Comparison of ENCODE assay signal across 18 cellular contexts in the genomic region with DNA sequence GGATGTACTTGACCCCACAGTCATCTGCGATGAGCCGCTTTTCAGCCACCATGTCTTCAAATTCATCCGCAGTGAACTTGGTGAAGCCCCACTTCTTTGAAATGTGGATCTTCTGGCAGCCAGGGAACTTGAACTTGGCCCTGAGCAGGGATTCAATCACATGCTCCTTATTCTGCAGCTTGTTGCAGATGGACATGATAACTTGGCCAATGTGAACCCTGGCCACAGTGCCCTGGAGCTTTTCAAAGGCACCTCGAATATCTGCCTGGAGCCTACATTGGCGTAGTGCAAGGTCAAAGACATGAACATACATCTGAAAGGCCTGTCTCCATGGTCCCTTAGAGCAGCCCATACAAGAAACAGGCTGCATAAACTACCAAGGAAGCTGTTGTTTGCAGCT. TPM values are rescaled to one million over a fixed set of nuclear protein-coding genes. Genes with fewer than 3 reads are reported as not detected.
DNase-seq lines count a peak whose midpoint lies in the region; ATAC-seq and TF ChIP-seq lines count a peak whose summit lies in the region.
"Had no signal": no experiment of that assay in that cellular context is flagged by ENCODE, and none has a peak within 500 bp of the region (broad histone marks: within the 10 kb centered on the region; RNA-seq: fewer than 3 reads in every experiment).

No MANE protein-coding gene starts in this region.

- no peak for TF ChIP-seq CTCF in CD8-positive, alpha-beta T cell (IDR thresholded peaks at IDR 0.05)

- H3K27me3 Mint-ChIP-seq in CD4-positive, CD25-positive, alpha-beta regulatory T cell, result no peaks in the 10 kb centered on the region
- no peaks in the 10 kb centered on the region for H3K27me3 Mint-ChIP-seq in CD8-positive, alpha-beta T cell (ENCODE audit: low read depth)
- H3K27me3 Mint-ChIP-seq in activated T-helper 1 cell treated with anti-CD3 and anti-CD28 coated beads, Interleukin-12 subunit alpha, Interleukin-12 subunit beta, Interleukin-2, Interleukin-4 antibody, amounts not matched to agents 30 ng/mL and 10 ng/mL and 1 ng/mL, durations not matched to agents 14 hours and 24 hours and 36 hours (ENCODE audit: insufficient read depth), result no peaks in the 10 kb centered on the region
- H3K27me3 Mint-ChIP-seq in naive thymus-derived CD4-positive, alpha-beta T cell, result no peaks in the 10 kb centered on the region

- no peaks in the 10 kb centered on the region for H3K9me3 ChIP-seq in CD4-positive, CD25-positive, alpha-beta regulatory T cell (ENCODE audit: control insufficient read depth in 2 of 2, low read length in 2 of 2)
- H3K9me3 ChIP-seq in CD8-positive, alpha-beta T cell (ENCODE audit: low read length), result no peaks in the 10 kb centered on the region
- no peaks in the 10 kb centered on the region for H3K9me3 ChIP-seq in naive thymus-derived CD4-positive, alpha-beta T cell (ENCODE audit: control insufficient read depth in 2 of 3, low read length in 3 of 3)
- H3K9me3 ChIP-seq: gastrocnemius medialis, Peyer's patch, SK-N-SH had no signal

- H3K36me3 Mint-ChIP-seq in CD4-positive, CD25-positive, alpha-beta regulatory T cell, result peaks cover 8% of the 10 kb centered on the region
- H3K36me3 Mint-ChIP-seq in CD8-positive, alpha-beta T cell, result peaks cover 8% of the 10 kb centered on the region
- H3K36me3 Mint-ChIP-seq in activated T-helper 1 cell treated with anti-CD3 and anti-CD28 coated beads, Interleukin-12 subunit alpha, Interleukin-12 subunit beta, Interleukin-2, Interleukin-4 antibody, amounts not matched to agents 30 ng/mL and 10 ng/mL and 1 ng/mL, durations not matched to agents 14 hours and 24 hours and 36 hours (ENCODE audit: low read depth), result peaks cover 5% of the 10 kb centered on the region
- H3K36me3 Mint-ChIP-seq in naive thymus-derived CD4-positive, alpha-beta T cell, result peaks cover 0 to 13% (median 0%) of the 10 kb centered on the region in 5 donors

- intact Hi-C loops in CD8-positive, alpha-beta T cell (cut with DNase I, micrococcal nuclease), result loop anchor here (5.0 to 10.0 kb wide), 3 partner anchors 46 to 1537 kb away; a partner anchor contains a TSS
- intact Hi-C loops in activated T-helper 1 cell treated with anti-CD3 and anti-CD28 coated beads, Interleukin-12 subunit alpha, Interleukin-12 subunit beta, Interleukin-2, Interleukin-4 antibody, amounts not matched to agents 30 ng/mL and 10 ng/mL and 1 ng/mL, durations not matched to agents 14 hours and 24 hours and 36 hours (cut with micrococcal nuclease), result loop anchor here (5.0 kb wide), 1 partner anchor 516 kb away; no protein-coding TSS in a partner anchor
- intact Hi-C loops in naive thymus-derived CD4-positive, alpha-beta T cell (cut with micrococcal nuclease), result loop anchor here (5.0 to 10.0 kb wide), 3 partner anchors 47 to 1547 kb away; a partner anchor contains a TSS

- POLR2A ChIA-PET in CD8-positive, alpha-beta T cell (lab: Charles Lee), result interaction anchor here (1.3 kb wide), 1 partner anchor 45 kb away, joined by 3 read pairs; no protein-coding TSS in a partner anchor
- POLR2A ChIA-PET in naive thymus-derived CD4-positive, alpha-beta T cell (lab: Charles Lee), result interaction anchor here (0.6 to 2.3 kb wide), 6 partner anchors 10 to 590 kb away, joined by 4 to 10 read pairs (median 6); a partner anchor contains a TSS

- DNase-seq in CD4-positive, CD25-positive, alpha-beta regulatory T cell, result no peak
- no peak for DNase-seq in CD8-positive, alpha-beta T cell
- no peak for DNase-seq in activated T-helper 1 cell treated with anti-CD3 and anti-CD28 coated beads, Interleukin-12 subunit alpha, Interleukin-12 subunit beta, Interleukin-2, Interleukin-4 antibody, amounts not matched to agents 30 ng/mL and 10 ng/mL and 1 ng/mL, durations not matched to agents 14 hours and 24 hours and 36 hours (ENCODE audit: low spot score)
- DNase-seq in naive thymus-derived CD4-positive, alpha-beta T cell, result no peak
- no peak for DNase-seq in effector CD8-positive, alpha-beta T cell (lab: John Stamatoyannopoulos, UW)
- no peak for DNase-seq in SK-N-DZ (ENCODE audit: low spot score)
- DNase-seq: activated gamma-delta T cell treated with Interleukin-2 at 50 U/mL for 16 hours, DMS153, gastrocnemius medialis, GOT3, Karpas-422, NCI-H1417 treated with DMSO at 0.1 percent for 48 hours, NCI-H69, SK-N-SH had no signal

- H3K4me1 ChIP-seq in CD4-positive, CD25-positive, alpha-beta regulatory T cell (ENCODE audit: control insufficient read depth, insufficient read depth, low read length, poor library complexity, severe bottlenecking), result peaks cover 33% of the 10 kb centered on the region
- H3K4me1 ChIP-seq in CD8-positive, alpha-beta T cell (ENCODE audit: insufficient read depth, low read length), result peaks cover 31% of the 10 kb centered on the region
- H3K4me1 ChIP-seq in naive thymus-derived CD4-positive, alpha-beta T cell (ENCODE audit: control insufficient read depth in 2 of 2, insufficient read depth in 2 of 2, low read length in 2 of 2), result peaks cover 12 to 20% of the 10 kb centered on the region in 2 donors

- no peaks in the 10 kb centered on the region for H3K36me3 ChIP-seq in CD4-positive, CD25-positive, alpha-beta regulatory T cell (ENCODE audit: control insufficient read depth, insufficient read depth, low read length)
- no peaks in the 10 kb centered on the region for H3K36me3 ChIP-seq in CD8-positive, alpha-beta T cell (ENCODE audit: insufficient read depth, low read length)
- H3K36me3 ChIP-seq in naive thymus-derived CD4-positive, alpha-beta T cell (ENCODE audit: control insufficient read depth in 2 of 3, insufficient read depth in 3 of 3, low read length in 3 of 3), result peaks cover 0 to 3% (median 0%) of the 10 kb centered on the region in 3 experiments
- H3K36me3 ChIP-seq: gastrocnemius medialis, Peyer's patch had no signal

- H3K4me3 Mint-ChIP-seq in CD4-positive, CD25-positive, alpha-beta regulatory T cell, result peak overlapping the region; percentile 28 to 96 (median 96)
- H3K4me3 Mint-ChIP-seq in CD8-positive, alpha-beta T cell, result peak overlapping the region; percentile 87
- peak overlapping the region; percentile 15 for H3K4me3 Mint-ChIP-seq in activated T-helper 1 cell treated with anti-CD3 and anti-CD28 coated beads, Interleukin-12 subunit alpha, Interleukin-12 subunit beta, Interleukin-2, Interleukin-4 antibody, amounts not matched to agents 30 ng/mL and 10 ng/mL and 1 ng/mL, durations not matched to agents 14 hours and 24 hours and 36 hours
- peak overlapping the region in 8 of 10 donors; percentile 87 to 99 (median 94) for H3K4me3 Mint-ChIP-seq in naive thymus-derived CD4-positive, alpha-beta T cell

- peaks cover 5 to 28% (median 19%) of the 10 kb centered on the region in 4 donors for H3K4me1 Mint-ChIP-seq in CD4-positive, CD25-positive, alpha-beta regulatory T cell
- H3K4me1 Mint-ChIP-seq in CD8-positive, alpha-beta T cell (ENCODE audit: low read depth), result peaks cover 28% of the 10 kb centered on the region
- H3K4me1 Mint-ChIP-seq in activated T-helper 1 cell treated with anti-CD3 and anti-CD28 coated beads, Interleukin-12 subunit alpha, Interleukin-12 subunit beta, Interleukin-2, Interleukin-4 antibody, amounts not matched to agents 30 ng/mL and 10 ng/mL and 1 ng/mL, durations not matched to agents 14 hours and 24 hours and 36 hours (ENCODE audit: low read depth), result peaks cover 30% of the 10 kb centered on the region
- H3K4me1 Mint-ChIP-seq in naive thymus-derived CD4-positive, alpha-beta T cell, result peaks cover 20 to 31% (median 29%) of the 10 kb centered on the region in 7 donors

- no peak overlapping the region for H3K27ac ChIP-seq in CD4-positive, CD25-positive, alpha-beta regulatory T cell (ENCODE audit: insufficient read depth, low read length, poor library complexity, severe bottlenecking)
- no peak overlapping the region for H3K27ac ChIP-seq in CD8-positive, alpha-beta T cell (ENCODE audit: low read depth, low read length)
- peak overlapping the region; percentile 99 for H3K27ac ChIP-seq in naive thymus-derived CD4-positive, alpha-beta T cell (ENCODE audit: low read depth, low read length)
- H3K27ac ChIP-seq: parathyroid adenoma had no signal

- no peaks in the 10 kb centered on the region for H3K9me3 Mint-ChIP-seq in CD4-positive, CD25-positive, alpha-beta regulatory T cell
- H3K9me3 Mint-ChIP-seq in CD8-positive, alpha-beta T cell, result no peaks in the 10 kb centered on the region
- no peaks in the 10 kb centered on the region for H3K9me3 Mint-ChIP-seq in activated T-helper 1 cell treated with anti-CD3 and anti-CD28 coated beads, Interleukin-12 subunit alpha, Interleukin-12 subunit beta, Interleukin-2, Interleukin-4 antibody, amounts not matched to agents 30 ng/mL and 10 ng/mL and 1 ng/mL, durations not matched to agents 14 hours and 24 hours and 36 hours
- H3K9me3 Mint-ChIP-seq in naive thymus-derived CD4-positive, alpha-beta T cell, result no peaks in the 10 kb centered on the region

- H3K27me3 ChIP-seq in CD4-positive, CD25-positive, alpha-beta regulatory T cell (ENCODE audit: control insufficient read depth, insufficient read depth, low read length), result no peaks in the 10 kb centered on the region
- no peaks in the 10 kb centered on the region for H3K27me3 ChIP-seq in CD8-positive, alpha-beta T cell (ENCODE audit: insufficient read depth, low read length)
- H3K27me3 ChIP-seq in naive thymus-derived CD4-positive, alpha-beta T cell (ENCODE audit: control insufficient read depth in 2 of 2, insufficient read depth in 2 of 2, low read length in 2 of 2), result no peaks in the 10 kb centered on the region
- H3K27me3 ChIP-seq: gastrocnemius medialis, Peyer's patch had no signal

- peak overlapping the region in 2 of 3 donors; percentile 97 for H3K27ac Mint-ChIP-seq in CD4-positive, CD25-positive, alpha-beta regulatory T cell
- no peak overlapping the region for H3K27ac Mint-ChIP-seq in CD8-positive, alpha-beta T cell
- H3K27ac Mint-ChIP-seq in activated T-helper 1 cell treated with anti-CD3 and anti-CD28 coated beads, Interleukin-12 subunit alpha, Interleukin-12 subunit beta, Interleukin-2, Interleukin-4 antibody, amounts not matched to agents 30 ng/mL and 10 ng/mL and 1 ng/mL, durations not matched to agents 14 hours and 24 hours and 36 hours, result no peak overlapping the region
- H3K27ac Mint-ChIP-seq in naive thymus-derived CD4-positive, alpha-beta T cell, result peak overlapping the region in 6 of 9 donors; percentile 93 to 99 (median 96)

- CTCF ChIA-PET in CD8-positive, alpha-beta T cell (lab: Charles Lee), result interaction anchor here (1.0 to 2.1 kb wide), 5 partner anchors 10 to 655 kb away, joined by 3 to 9 read pairs (median 4); no protein-coding TSS in a partner anchor
- CTCF ChIA-PET in naive thymus-derived CD4-positive, alpha-beta T cell (lab: Charles Lee), result interaction anchor here (1.0 to 1.6 kb wide), 2 partner anchors 30 to 59 kb away, joined by 3 to 7 read pairs; no protein-coding TSS in a partner anchor

- no peak for ATAC-seq in CD4-positive, CD25-positive, alpha-beta regulatory T cell (ENCODE audit: low read depth in 2 of 2)
- ATAC-seq in CD8-positive, alpha-beta T cell, result no peak
- ATAC-seq in naive thymus-derived CD4-positive, alpha-beta T cell, result no peak
- ATAC-seq in GM21390 (IDR thresholded peaks at IDR 0.05; ENCODE audit: unreplicated experiment), result no peak
- ATAC-seq: gastrocnemius medialis, left colon had no signal

- no peak overlapping the region for H3K4me3 ChIP-seq in CD4-positive, CD25-positive, alpha-beta regulatory T cell (ENCODE audit: low read depth, low read length)
- H3K4me3 ChIP-seq in CD8-positive, alpha-beta T cell (ENCODE audit: low read depth, low read length), result no peak overlapping the region
- peak overlapping the region; percentile 87 for H3K4me3 ChIP-seq in naive thymus-derived CD4-positive, alpha-beta T cell (ENCODE audit: low read length)

RNA-seq across cellular contexts. Expression of a gene that starts 1.8 kb away (rescaled TPM):
- total RNA-seq in CD4-positive, CD25-positive, alpha-beta regulatory T cell, result 19.7 TPM
- polyA plus RNA-seq in CD4-positive, CD25-positive, alpha-beta regulatory T cell, result 1 to 10 TPM; 3.5 to 4.2 (median 3.5) TPM
- 10 to 100 TPM; 60.2 to 62.1 TPM for total RNA-seq in CD8-positive, alpha-beta T cell
- total RNA-seq in activated T-helper 1 cell treated with anti-CD3 and anti-CD28 coated beads, Interleukin-12 subunit alpha, Interleukin-12 subunit beta, Interleukin-2, Interleukin-4 antibody, amounts not matched to agents 30 ng/mL and 10 ng/mL and 1 ng/mL, durations not matched to agents 14 hours and 24 hours and 36 hours, result 19.8 and 20.0 TPM in 2 replicates
- 10 to 100 TPM; 18.8 to 25.9 (median 23.8) TPM for total RNA-seq in naive thymus-derived CD4-positive, alpha-beta T cell
- polyA plus RNA-seq in naive thymus-derived CD4-positive, alpha-beta T cell, result 1 to 10 TPM; 5.0 to 5.4 TPM
- 8.1 and 8.7 TPM in 2 replicates for polyA plus RNA-seq in SK-N-DZ (2014; cell fraction: cytosol; rRNA removed)
- polyA plus RNA-seq in SK-N-DZ (2014; cell fraction: nucleus; rRNA removed), result 6.9 and 8.7 TPM in 2 replicates

Comparison
In these comparisons a context has a peak if more than half of its experiments do, and no peak if none do; other contexts are left out.
1. H3K27ac Mint-ChIP-seq: peak in CD4-positive, CD25-positive, alpha-beta regulatory T cell (2 of 3) and naive thymus-derived CD4-positive, alpha-beta T cell (6 of 9); none in CD8-positive, alpha-beta T cell (single experiment) and activated T-helper 1 cell treated with anti-CD3 and anti-CD28 coated beads, Interleukin-12 subunit alpha, Interleukin-12 subunit beta, Interleukin-2, Interleukin-4 antibody, amounts not matched to agents 30 ng/mL and 10 ng/mL and 1 ng/mL, durations not matched to agents 14 hours and 24 hours and 36 hours (single experiment).
2. H3K4me3 Mint-ChIP-seq: peak in every context shown above with its lines; median percentile 96 in CD4-positive, CD25-positive, alpha-beta regulatory T cell; 94 in naive thymus-derived CD4-positive, alpha-beta T cell; 87 in CD8-positive, alpha-beta T cell; 15 in activated T-helper 1 cell treated with anti-CD3 and anti-CD28 coated beads, Interleukin-12 subunit alpha, Interleukin-12 subunit beta, Interleukin-2, Interleukin-4 antibody, amounts not matched to agents 30 ng/mL and 10 ng/mL and 1 ng/mL, durations not matched to agents 14 hours and 24 hours and 36 hours.